ENCODE assay signal across 9 cellular contexts in genomic region chr4:76977731-76978350, GRCh38. TPM values are rescaled to one million over a fixed set of nuclear protein-coding genes. Genes with fewer than 3 reads are reported as not detected.
A peak's percentile ranks its signal among the peaks of the same experiment; 100 is the strongest.
DNase-seq lines count a peak whose midpoint lies in the region; ATAC-seq and TF ChIP-seq lines count a peak whose summit lies in the region.
"Had no signal": no experiment of that assay in that cellular context is flagged by ENCODE, and none has a peak within 500 bp of the region (broad histone marks: within the 10 kb centered on the region; RNA-seq: fewer than 3 reads in every experiment).

No MANE protein-coding gene starts in this region.

- no TSS peak for BruUV-seq in HCT116 (replicated peaks; lab: Mats Ljungman, UMichigan)

- H3K4me3 ChIP-seq in HCT116 (replicated peaks in 1 of 2; ENCODE audit: low read depth in 1 of 2, low read length in 2 of 2): no peak overlapping the region
- no peak overlapping the region for H3K4me3 ChIP-seq in SK-N-SH (ENCODE audit: low read depth in 2 of 2, low read length in 1 of 2)
- no peak overlapping the region for H3K4me3 ChIP-seq in esophagus (ENCODE audit: low read depth in 1 of 2, low read length in 2 of 2)
- H3K4me3 ChIP-seq: stomach had no signal

- H3K4me1 ChIP-seq in HCT116 (ENCODE audit: control insufficient read depth in 1 of 2, insufficient read depth in 2 of 2, low read length in 2 of 2) (peaks cover 0 to 18% of the 10 kb centered on the region in 2 experiments; a peak in 2 of 4 replicates), SK-N-SH (ENCODE audit: control insufficient read depth in 1 of 2, insufficient read depth in 2 of 2, low read depth in 1 of 2, low read length in 1 of 2) (peaks cover 6 to 45% of the 10 kb centered on the region in 2 experiments), esophagus (ENCODE audit: control insufficient read depth in 2 of 2, insufficient read depth in 2 of 2, low read length in 1 of 2) (peaks cover 0 to 4% of the 10 kb centered on the region in 2 donors)

- TF ChIP-seq CTCF in HCT116 (IDR thresholded peaks at IDR 0.05 in 2 of 3, conservative IDR thresholded peaks at IDR 0.05 in 1 of 3; ENCODE audit: borderline replicate concordance in 1 of 3, insufficient read depth in 1 of 3, low read depth in 2 of 3, low read length in 2 of 3) (no peak), SK-N-SH (IDR thresholded peaks at IDR 0.05) (no peak)

- TF ChIP-seq POLR2A in HCT116 (IDR thresholded peaks at IDR 0.05; ENCODE audit: borderline replicate concordance, extremely low read depth, insufficient read depth, insufficient read length): no peak

- no peak for TF ChIP-seq EP300 in SK-N-SH (IDR thresholded peaks at IDR 0.05; ENCODE audit: borderline replicate concordance in 1 of 2, low read depth in 1 of 2, low read length in 1 of 2)

- H3K27ac ChIP-seq in HCT116 (ENCODE audit: low read depth, low read length) (no peak overlapping the region), SK-N-SH (ENCODE audit: low read depth in 2 of 2, low read length in 1 of 2) (peak overlapping the region; percentile 70 to 74), esophagus (ENCODE audit: low read depth in 2 of 2, low read length in 1 of 2) (peak overlapping the region; percentile 4 to 19)
- H3K27ac ChIP-seq: stomach had no signal

- ATAC-seq in HCT116: 0 out of 2 replicates have a peak, but pooled peaks have one; percentile 11

- H3K27me3 ChIP-seq in HCT116 (ENCODE audit: insufficient read depth, low read length) (no peaks in the 10 kb centered on the region), SK-N-SH (ENCODE audit: insufficient read depth) (no peaks in the 10 kb centered on the region), esophagus (ENCODE audit: control insufficient read depth in 1 of 2, insufficient read depth in 2 of 2, low read length in 2 of 2) (no peaks in the 10 kb centered on the region)
- H3K27me3 ChIP-seq: stomach had no signal

- H3K79me2 ChIP-seq in HCT116 (ENCODE audit: insufficient read depth, low read length) (peaks cover 59% of the 10 kb centered on the region), SK-N-SH (ENCODE audit: insufficient read depth) (peaks cover 99% of the 10 kb centered on the region)

- CTCF ChIA-PET in HCT116 (lab: Charles Lee) (no interaction called here), SK-N-SH (lab: Yijun Ruan, JAX) (interaction anchor here (0.6 to 0.9 kb wide), 3 partner anchors 13 to 118 kb away, joined by 3 to 4 read pairs (median 3); no protein-coding TSS in a partner anchor)

- WGBS in SK-N-SH (ENCODE audit: low lambda C conversion rate): 85% methylated on average over 3 of the region's 3 CpGs
- WGBS in esophagus, 2 donors: 79 to 84% methylated on average over 3 of the region's 3 CpGs

- H3K36me3 ChIP-seq in HCT116 (ENCODE audit: control insufficient read depth in 1 of 2, insufficient read depth in 2 of 2, low read length in 2 of 2) (no peaks in the 10 kb centered on the region), SK-N-SH (replicated peaks in 1 of 2; ENCODE audit: control insufficient read depth in 1 of 2, insufficient read depth in 2 of 2, low read length in 1 of 2) (peaks cover 16 to 19% of the 10 kb centered on the region in 2 experiments), esophagus (ENCODE audit: control insufficient read depth in 2 of 2, insufficient read depth in 2 of 2, low read length in 1 of 2) (no peaks in the 10 kb centered on the region)

- no peaks in the 10 kb centered on the region for H3K9me3 ChIP-seq in HCT116 (ENCODE audit: control insufficient read depth in 1 of 2, insufficient read depth in 1 of 2, low read depth in 1 of 2, low read length in 2 of 2)
- H3K9me3 ChIP-seq in SK-N-SH: no peaks in the 10 kb centered on the region
- no peaks in the 10 kb centered on the region for H3K9me3 ChIP-seq in esophagus (ENCODE audit: control insufficient read depth in 2 of 2, insufficient read depth in 1 of 2, low read depth in 1 of 2, low read length in 1 of 2)
- H3K9me3 ChIP-seq: stomach had no signal

- H2AFZ ChIP-seq in HCT116 (ENCODE audit: low read depth, low read length, poor library complexity, severe bottlenecking): no peak overlapping the region
- no peak overlapping the region for H2AFZ ChIP-seq in SK-N-SH (ENCODE audit: low read depth)

- POLR2A ChIA-PET in HCT116 (lab: Charles Lee): interaction anchor here (0.7 kb wide), 1 partner anchor 177 kb away, joined by 3 read pairs; no protein-coding TSS in a partner anchor
- POLR2A ChIA-PET in SK-N-SH (lab: Yijun Ruan, JAX): no interaction called here

- H3F3A ChIP-seq in SK-N-SH (replicated peaks; ENCODE audit: insufficient read depth): peaks cover 8% of the 10 kb centered on the region

- RAD21 ChIA-PET in HCT116 (lab: Charles Lee; ENCODE audit: low non-redundant PET in 1 of 2, low total read pairs in 2 of 2, uncharacterized antibody in 2 of 2, unreplicated experiment in 2 of 2): no interaction called here

- intact Hi-C loops in HCT116 (cut with micrococcal nuclease): no loop called here

- H4K20me1 ChIP-seq in HCT116 (ENCODE audit: insufficient read depth) (peaks cover 8% of the 10 kb centered on the region; the same call in 1 of the 2 replicates), SK-N-SH (ENCODE audit: insufficient read depth) (peaks cover 45% of the 10 kb centered on the region)

- TF ChIP-seq RAD21 in HCT116 (IDR thresholded peaks at IDR 0.05; ENCODE audit: low read depth) (no peak), SK-N-SH (IDR thresholded peaks at IDR 0.05; ENCODE audit: low read length) (no peak)

- H3K9ac ChIP-seq in HCT116 (ENCODE audit: low read length) (no peak overlapping the region), SK-N-SH (peak overlapping the region; percentile 18; the same call in 1 of the 2 replicates)

- H3K4me2 ChIP-seq in HCT116 (ENCODE audit: low read length) (no peak overlapping the region), SK-N-SH (peak overlapping the region; percentile 45; the same call in 1 of the 2 replicates)

- no peaks in the 10 kb centered on the region for H3K9me2 ChIP-seq in HCT116 (ENCODE audit: insufficient read depth)
- no peaks in the 10 kb centered on the region for H3K9me2 ChIP-seq in SK-N-SH

- DNase-seq in HCT116 (ENCODE audit: low read depth, low spot score) (no peak), SK-N-SH (no peak), renal cortical epithelial cell (ENCODE audit: low read depth) (peak; percentile 88), T-helper 9 cell (no peak), NCI-H748 (lab: John Stamatoyannopoulos, UW; ENCODE audit: unreplicated experiment) (no peak), germinal center (ENCODE audit: low spot score) (no peak)
- DNase-seq: activated naive CD4-positive, alpha-beta T cell treated with anti-CD3 and anti-CD28 coated beads, Interleukin-2, amount 10 ng/mL, durations not matched to agents 7 days and 5 days; stomach had no signal

TF ChIP-seq in HCT116, 20 proteins besides CTCF, POLR2A, EP300 and RAD21:
- no peak for TF ChIP-seq EZH2phosphoT487 (IDR thresholded peaks at IDR 0.05; ENCODE audit: borderline replicate concordance)
- no peak for TF ChIP-seq POLR2AphosphoS5 (IDR thresholded peaks at IDR 0.05; ENCODE audit: low read depth, low read length)
- no peak for TF ChIP-seq SRF (IDR thresholded peaks at IDR 0.05; ENCODE audit: low read depth)
- no peak for TF ChIP-seq SP1 (IDR thresholded peaks at IDR 0.05; ENCODE audit: low read depth)
- TF ChIP-seq ELF1 (IDR thresholded peaks at IDR 0.05; ENCODE audit: borderline replicate concordance, low read depth): no peak

TF ChIP-seq in SK-N-SH, 30 proteins besides CTCF, POLR2A, EP300 and RAD21:
- peak; percentile 80 for TF ChIP-seq TCF12 (IDR thresholded peaks at IDR 0.05)
- TF ChIP-seq ZBTB33 (IDR thresholded peaks at IDR 0.05; ENCODE audit: borderline replicate concordance, low read depth): no peak
- TF ChIP-seq JUND (IDR thresholded peaks at IDR 0.05): peak; percentile 9; the same call in 1 of the 2 replicates
- TF ChIP-seq RXRA (IDR thresholded peaks at IDR 0.05; ENCODE audit: borderline replicate concordance, low read depth): no peak

RNA-seq across cellular contexts. Expression of gene SEPTIN11, which starts 28.3 kb away (rescaled TPM):
- total RNA-seq in HCT116 (2021; ENCODE audit: unreplicated experiment) (94.4 TPM), renal cortical epithelial cell (147 and 232 TPM in 2 replicates)
- polyA plus RNA-seq in HCT116 (2012): 22.7 and 27.8 TPM in 2 replicates
- polyA plus RNA-seq in SK-N-SH (2012; rRNA removed) (47.4 and 81.9 TPM in 2 replicates), esophagus (1 to 10 TPM; 7.4 to 9.5 TPM)
- polyA plus RNA-seq in SK-N-SH (2012; cell fraction: cytosol; rRNA removed): 75.6 and 89.3 TPM in 2 replicates
- polyA plus RNA-seq in SK-N-SH (2012; cell fraction: nucleus; rRNA removed): 34.1 and 66.4 TPM in 2 replicates

Comparison
In these comparisons a context has a peak if more than half of its experiments do, and no peak if none do; other contexts are left out.
1. Of the 11 proteins assayed by ChIP-seq in both SK-N-SH and HCT116: peak only in SK-N-SH: JUND; only in HCT116: none; in both: none; in neither: 10.